ENCODE assay signal across 2 cellular contexts in the genomic region with DNA sequence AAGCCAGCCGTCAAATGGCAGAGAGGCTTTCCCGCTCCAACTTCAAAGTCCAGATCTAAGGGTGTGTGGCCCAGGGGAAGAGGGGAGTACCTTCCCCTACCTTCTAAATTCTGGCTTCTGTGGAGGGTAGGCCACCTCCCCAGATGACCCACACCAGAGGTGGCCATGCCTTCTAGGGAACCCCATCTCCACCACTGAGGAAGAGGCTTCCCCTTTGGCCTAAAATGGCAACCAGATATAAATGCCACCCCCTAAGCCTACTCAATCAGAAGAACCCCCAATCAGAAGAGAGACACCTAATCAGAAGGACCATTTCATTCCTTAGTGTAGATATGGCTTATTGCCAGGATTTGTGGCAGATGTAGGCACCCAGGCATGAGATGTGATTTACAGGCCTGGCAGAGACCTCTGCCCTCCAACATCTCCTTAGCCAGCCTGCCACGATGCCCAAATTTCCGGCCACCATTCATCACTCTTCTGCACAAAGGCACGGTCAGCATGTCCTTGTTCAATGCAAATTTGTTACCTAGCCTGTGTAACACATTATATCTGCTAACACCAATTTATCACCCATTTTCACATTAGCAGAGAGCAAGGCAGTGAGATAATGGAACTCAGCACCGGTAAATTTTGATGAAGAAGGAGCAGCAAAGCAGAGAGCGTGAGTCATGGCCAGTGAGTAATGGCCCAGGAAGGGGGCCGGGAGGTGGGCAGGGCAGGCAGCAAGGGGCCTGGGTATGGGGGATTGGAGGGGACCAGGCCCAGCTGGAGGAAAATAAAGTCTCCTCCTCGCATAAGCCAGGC.
TF ChIP-seq lines count a peak whose summit lies in the region.

No MANE protein-coding gene starts in this region.

TF ChIP-seq in K562, 482 proteins besides CTCF, POLR2A, EP300 and RAD21:
- TF ChIP-seq NFIC (IDR thresholded peaks at IDR 0.05) (peak; percentile 64), SMARCE1 (IDR thresholded peaks at IDR 0.05) (peak; percentile 51; the same call in 1 of the 2 replicates), EGR1 (conservative IDR thresholded peaks at IDR 0.05) (0 out of 2 replicates have a peak, but pooled peaks have one; percentile 7), JUND (IDR thresholded peaks at IDR 0.05; ENCODE audit: borderline replicate concordance, low read depth, low read length) (peak; percentile 59; the same call in 1 of the 2 replicates), JUND (tag; IDR thresholded peaks at IDR 0.05; ENCODE audit: borderline replicate concordance, low read depth, low read length) (no peak), KDM1A (IDR thresholded peaks at IDR 0.05) (0 out of 4 replicates have a peak, but pooled peaks of 1 of the 2 experiments have one; percentile 8), SIN3A (IDR thresholded peaks at IDR 0.05; ENCODE audit: borderline replicate concordance in 2 of 2, control insufficient read depth in 1 of 2, low read depth in 2 of 2, low read length in 2 of 2) (no peak), CREBBP (IDR thresholded peaks at IDR 0.05; ENCODE audit: low read depth, low read length) (no peak), FOSL1 (tag; conservative IDR thresholded peaks at IDR 0.05) (peak; percentile 87; the same call in 1 of the 2 replicates), ZBTB7A (IDR thresholded peaks at IDR 0.05; ENCODE audit: borderline replicate concordance, control insufficient read depth, low read depth, low read length) (peak; percentile 52; the same call in 1 of the 2 replicates), ARID1B (IDR thresholded peaks at IDR 0.05) (peak; percentile 42), SMARCA4 (IDR thresholded peaks at IDR 0.05) (0 out of 2 replicates have a peak, but pooled peaks have one; percentile 22), NFE2L1 (tag; IDR thresholded peaks at IDR 0.05; ENCODE audit: borderline replicate concordance, low read depth) (no peak), SMAD2 (IDR thresholded peaks at IDR 0.05; ENCODE audit: low read depth, low read length) (no peak)
- TF ChIP-seq, protein P1, sequence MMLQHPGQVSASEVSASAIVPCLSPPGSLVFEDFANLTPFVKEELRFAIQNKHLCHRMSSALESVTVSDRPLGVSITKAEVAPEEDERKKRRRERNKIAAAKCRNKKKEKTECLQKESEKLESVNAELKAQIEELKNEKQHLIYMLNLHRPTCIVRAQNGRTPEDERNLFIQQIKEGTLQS (IDR thresholded peaks at IDR 0.05), result peak; percentile 69
- TF ChIP-seq, protein P1 (CRISPR knock-in tag; conservative IDR thresholded peaks at IDR 0.05), result no peak

TF ChIP-seq in HEK293T, 16 proteins besides CTCF, POLR2A, EP300 and RAD21:
- TF ChIP-seq TARDBP (IDR thresholded peaks at IDR 0.05) (no peak), ARNT (IDR thresholded peaks at IDR 0.05) (no peak), CTBP1 (IDR thresholded peaks at IDR 0.05; ENCODE audit: borderline replicate concordance) (no peak), HDGF (IDR thresholded peaks at IDR 0.05; ENCODE audit: borderline replicate concordance) (no peak), FOXK2 (IDR thresholded peaks at IDR 0.05) (no peak), ZNF384 (IDR thresholded peaks at IDR 0.05) (no peak)
